Comparison of ENCODE assay signal across 9 cellular contexts in the genomic region with DNA sequence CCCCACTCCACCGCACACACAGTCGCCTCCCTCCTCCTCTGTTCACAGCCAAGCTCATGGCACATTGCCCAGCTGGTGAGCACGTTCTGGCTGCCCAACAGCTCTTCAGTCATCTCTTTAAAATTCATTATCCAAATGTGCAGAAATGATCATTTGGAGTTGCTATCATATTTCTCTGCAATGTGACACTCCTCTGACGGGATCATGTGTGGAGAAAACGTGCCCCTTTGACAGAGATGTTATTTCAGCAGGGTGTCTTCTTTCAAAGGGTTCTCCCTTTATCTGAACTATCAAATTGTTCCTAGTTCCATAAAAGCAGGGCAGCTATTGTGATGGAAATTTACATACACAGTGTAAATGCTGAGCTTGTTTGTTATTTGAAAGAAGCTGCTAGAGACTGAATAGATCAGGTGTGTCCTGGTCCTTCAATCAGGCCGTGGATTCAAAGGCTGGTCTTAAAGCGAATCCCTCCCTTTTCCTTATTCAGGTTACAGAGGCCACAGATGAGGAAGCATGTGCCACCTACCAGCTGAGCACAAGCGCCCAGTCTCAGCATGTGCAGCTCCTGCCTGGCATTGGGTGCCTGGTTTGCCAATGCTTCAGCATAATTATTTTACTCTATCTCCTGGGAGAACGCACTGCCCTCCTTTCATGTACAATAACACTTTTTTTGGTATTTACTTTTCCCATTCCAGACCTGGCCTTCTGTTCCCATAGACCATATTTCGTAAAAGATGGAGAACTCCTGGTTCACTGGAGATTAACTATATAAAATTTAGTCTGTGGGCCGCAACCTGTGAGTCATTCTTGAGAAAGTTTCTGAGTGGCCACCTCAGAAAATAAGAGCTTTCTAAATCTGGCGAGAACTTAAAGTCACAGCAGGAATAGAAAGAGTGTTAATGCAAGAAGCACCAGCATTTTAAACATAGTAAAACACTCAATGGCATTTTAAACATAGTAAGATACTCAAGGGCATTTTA.
DNase-seq lines count a peak whose midpoint lies in the region; ATAC-seq and TF ChIP-seq lines count a peak whose summit lies in the region.
"Had no signal": no experiment of that assay in that cellular context is flagged by ENCODE, and none has a peak within 500 bp of the region (broad histone marks: within the 10 kb centered on the region; RNA-seq: fewer than 3 reads in every experiment).

No MANE protein-coding gene starts in this region.

- peaks cover 19% of the 10 kb centered on the region for H3K27me3 Mint-ChIP-seq in activated naive CD8-positive, alpha-beta T cell treated with anti-CD3 and anti-CD28 coated beads, Interleukin-2, amount 50 U/mL, for 24 hours

- TF ChIP-seq CTCF in epithelial cell of esophagus (IDR thresholded peaks at IDR 0.05; ENCODE audit: insufficient read depth, low read depth, low read length, missing control alignments): no peak

- no peak overlapping the region for H3K4me3 ChIP-seq in epithelial cell of esophagus (ENCODE audit: low read length)

- H3K4me3 Mint-ChIP-seq in activated naive CD8-positive, alpha-beta T cell treated with anti-CD3 and anti-CD28 coated beads, Interleukin-2, amount 50 U/mL, for 24 hours: no peak overlapping the region

- ATAC-seq in activated naive CD8-positive, alpha-beta T cell treated with anti-CD3 and anti-CD28 coated beads, Interleukin-2, amount 50 U/mL, for 24 hours: no peak

- H3K27ac Mint-ChIP-seq in activated naive CD8-positive, alpha-beta T cell treated with anti-CD3 and anti-CD28 coated beads, Interleukin-2, amount 50 U/mL, for 24 hours: no peak overlapping the region

- no peaks in the 10 kb centered on the region for H3K36me3 Mint-ChIP-seq in activated naive CD8-positive, alpha-beta T cell treated with anti-CD3 and anti-CD28 coated beads, Interleukin-2, amount 50 U/mL, for 24 hours (ENCODE audit: low read depth)

- H3K9me3 Mint-ChIP-seq in activated naive CD8-positive, alpha-beta T cell treated with anti-CD3 and anti-CD28 coated beads, Interleukin-2, amount 50 U/mL, for 24 hours: no peaks in the 10 kb centered on the region

- peaks cover 2% of the 10 kb centered on the region for H3K4me1 Mint-ChIP-seq in activated naive CD8-positive, alpha-beta T cell treated with anti-CD3 and anti-CD28 coated beads, Interleukin-2, amount 50 U/mL, for 24 hours

- intact Hi-C loops in posterior cingulate gyrus (cut with DNase I): no loop called here

- DNase-seq in GM04504 (ENCODE audit: low read depth) (peak; percentile 83), NCI-H510A treated with DMSO at 0.1 percent for 48 hours (lab: John Stamatoyannopoulos, UW) (peak; percentile 85), epithelial cell of esophagus (ENCODE audit: low read depth) (peak; percentile 86), posterior cingulate gyrus (peak; percentile 65 to 96 (median 79)), D341Med (ENCODE audit: low spot score) (no peak), SIG-M5 treated with dmso at 0.1 percent for 504 hours (lab: John Stamatoyannopoulos, UW; ENCODE audit: unreplicated experiment) (no peak), GF-D8 (lab: John Stamatoyannopoulos, UW) (no peak)
- no peak for DNase-seq in activated naive CD8-positive, alpha-beta T cell treated with anti-CD3 and anti-CD28 coated beads, Interleukin-2, amount 50 U/mL, for 24 hours
- DNase-seq: activated CD4-positive, alpha-beta T cell treated with anti-CD3 and anti-CD28 coated beads for 4 hours had no signal

Comparison
In these comparisons a context has a peak if more than half of its experiments do, and no peak if none do; other contexts are left out.
1. DNase-seq: peak in GM04504 (single experiment), NCI-H510A treated with DMSO at 0.1 percent for 48 hours (single experiment), epithelial cell of esophagus (single experiment) and posterior cingulate gyrus (10 of 10); none in activated naive CD8-positive, alpha-beta T cell treated with anti-CD3 and anti-CD28 coated beads, Interleukin-2, amount 50 U/mL, for 24 hours (single experiment), D341Med (single experiment), SIG-M5 treated with dmso at 0.1 percent for 504 hours (single experiment) and GF-D8 (single experiment).